9 cellular contexts compared by ENCODE assay signal in the genomic region with DNA sequence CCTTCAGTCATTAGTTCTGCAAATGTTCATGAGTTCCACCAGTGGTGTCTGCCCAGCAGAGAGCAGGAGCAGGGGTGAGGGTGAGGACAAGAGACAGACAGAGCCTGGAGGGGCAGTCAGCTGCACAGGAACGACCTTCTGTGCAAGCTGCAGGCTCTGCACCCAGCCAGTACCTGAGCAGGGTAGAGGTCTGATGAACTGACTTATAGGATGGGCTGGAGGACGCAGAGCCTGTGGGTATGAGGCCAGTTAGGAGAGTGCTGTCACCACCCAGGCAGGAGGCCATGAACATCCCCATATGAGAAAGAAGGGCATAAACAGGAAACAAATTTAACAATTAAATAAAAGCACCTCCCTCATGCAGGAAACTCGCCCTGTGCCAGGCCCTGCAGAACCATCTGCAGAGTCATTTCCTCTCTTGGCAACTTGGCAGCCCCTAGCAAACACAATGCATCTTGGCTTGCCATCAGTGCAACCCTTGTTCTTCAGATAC. TPM values are rescaled to one million over a fixed set of nuclear protein-coding genes. Genes with fewer than 3 reads are reported as not detected.
DNase-seq lines count a peak whose midpoint lies in the region; ATAC-seq and TF ChIP-seq lines count a peak whose summit lies in the region.
"Had no signal": no experiment of that assay in that cellular context is flagged by ENCODE, and none has a peak within 500 bp of the region (broad histone marks: within the 10 kb centered on the region; RNA-seq: fewer than 3 reads in every experiment).

No MANE protein-coding gene starts in this region.

- H3K36me3 Mint-ChIP-seq in CD4-positive, alpha-beta T cell (ENCODE audit: low read depth): no peaks in the 10 kb centered on the region
- no peaks in the 10 kb centered on the region for H3K36me3 Mint-ChIP-seq in activated naive CD4-positive, alpha-beta T cell treated with anti-CD3 and anti-CD28 coated beads, Interleukin-2, amount 50 U/mL, for 24 hours
- H3K36me3 Mint-ChIP-seq in naive thymus-derived CD4-positive, alpha-beta T cell: peaks cover 0 to 1% (median 0%) of the 10 kb centered on the region in 5 donors

- peaks cover 28 to 39% of the 10 kb centered on the region in 2 donors for H3K4me1 ChIP-seq in naive thymus-derived CD4-positive, alpha-beta T cell (ENCODE audit: control insufficient read depth in 2 of 2, insufficient read depth in 2 of 2, low read length in 2 of 2)
- peaks cover 4 to 18% (median 10%) of the 10 kb centered on the region in 4 donors for H3K4me1 ChIP-seq in esophagus muscularis mucosa

- no peaks in the 10 kb centered on the region for H3K27me3 Mint-ChIP-seq in CD4-positive, alpha-beta T cell
- no peaks in the 10 kb centered on the region for H3K27me3 Mint-ChIP-seq in activated naive CD4-positive, alpha-beta T cell treated with anti-CD3 and anti-CD28 coated beads, Interleukin-2, amount 50 U/mL, for 24 hours
- H3K27me3 Mint-ChIP-seq in naive thymus-derived CD4-positive, alpha-beta T cell: peaks cover 0 to 12% (median 0%) of the 10 kb centered on the region in 5 donors

- ATAC-seq in CD4-positive, alpha-beta T cell (ENCODE audit: poor library complexity): peak; percentile 89
- ATAC-seq in naive thymus-derived CD4-positive, alpha-beta T cell: peak; percentile 78
- ATAC-seq in HG02840 (IDR thresholded peaks at IDR 0.05; ENCODE audit: low FRiP score, unreplicated experiment) (no peak), GM19035 (IDR thresholded peaks at IDR 0.05; ENCODE audit: unreplicated experiment) (no peak)

- no peaks in the 10 kb centered on the region for H3K27me3 ChIP-seq in CD4-positive, alpha-beta T cell (ENCODE audit: control insufficient read depth, insufficient read depth, low read length)
- no peaks in the 10 kb centered on the region for H3K27me3 ChIP-seq in naive thymus-derived CD4-positive, alpha-beta T cell (ENCODE audit: control insufficient read depth in 2 of 2, insufficient read depth in 2 of 2, low read length in 2 of 2)
- H3K27me3 ChIP-seq in esophagus muscularis mucosa: no peaks in the 10 kb centered on the region

- TF ChIP-seq CTCF in CD4-positive, alpha-beta T cell (IDR thresholded peaks at IDR 0.05): no peak
- no peak for TF ChIP-seq CTCF in esophagus muscularis mucosa (IDR thresholded peaks at IDR 0.05)

- peak overlapping the region; percentile 86 for H3K27ac Mint-ChIP-seq in CD4-positive, alpha-beta T cell
- H3K27ac Mint-ChIP-seq in activated naive CD4-positive, alpha-beta T cell treated with anti-CD3 and anti-CD28 coated beads, Interleukin-2, amount 50 U/mL, for 24 hours: peak overlapping the region; percentile 89
- H3K27ac Mint-ChIP-seq in naive thymus-derived CD4-positive, alpha-beta T cell: peak overlapping the region; percentile 75 to 99 (median 96)

- no peaks in the 10 kb centered on the region for H3K9me3 Mint-ChIP-seq in CD4-positive, alpha-beta T cell
- H3K9me3 Mint-ChIP-seq in activated naive CD4-positive, alpha-beta T cell treated with anti-CD3 and anti-CD28 coated beads, Interleukin-2, amount 50 U/mL, for 24 hours: no peaks in the 10 kb centered on the region
- H3K9me3 Mint-ChIP-seq in naive thymus-derived CD4-positive, alpha-beta T cell: peaks cover 0 to 2% (median 0%) of the 10 kb centered on the region in 11 donors

- H3K36me3 ChIP-seq in naive thymus-derived CD4-positive, alpha-beta T cell (ENCODE audit: control insufficient read depth in 2 of 3, insufficient read depth in 3 of 3, low read length in 3 of 3): no peaks in the 10 kb centered on the region
- no peaks in the 10 kb centered on the region for H3K36me3 ChIP-seq in esophagus muscularis mucosa

- H3K27ac ChIP-seq in CD4-positive, alpha-beta T cell (ENCODE audit: low read depth, low read length): peak overlapping the region; percentile 44
- H3K27ac ChIP-seq in naive thymus-derived CD4-positive, alpha-beta T cell (ENCODE audit: low read depth, low read length): peak overlapping the region; percentile 39
- H3K27ac ChIP-seq in esophagus muscularis mucosa (replicated peaks in 1 of 4): no peak overlapping the region

- intact Hi-C loops in CD4-positive, alpha-beta T cell (cut with DNase I, micrococcal nuclease): no loop called here
- intact Hi-C loops in naive thymus-derived CD4-positive, alpha-beta T cell (cut with micrococcal nuclease): loop anchor here in 1 of 2 donors (1.0 kb wide), 2 partner anchors 21 to 34 kb away; no protein-coding TSS in a partner anchor
- intact Hi-C loops in esophagus muscularis mucosa (cut with DNase I): no loop called here

- peaks cover 62% of the 10 kb centered on the region for H3K4me1 Mint-ChIP-seq in CD4-positive, alpha-beta T cell (ENCODE audit: low read depth)
- H3K4me1 Mint-ChIP-seq in activated naive CD4-positive, alpha-beta T cell treated with anti-CD3 and anti-CD28 coated beads, Interleukin-2, amount 50 U/mL, for 24 hours: peaks cover 40% of the 10 kb centered on the region
- peaks cover 16 to 54% (median 42%) of the 10 kb centered on the region in 7 donors for H3K4me1 Mint-ChIP-seq in naive thymus-derived CD4-positive, alpha-beta T cell

- no peak for TF ChIP-seq POLR2A in esophagus muscularis mucosa (IDR thresholded peaks at IDR 0.05; ENCODE audit: low read depth)

- POLR2A ChIA-PET in CD4-positive, alpha-beta T cell (lab: Charles Lee): interaction anchor here (0.7 to 1.5 kb wide), 12 partner anchors 14 to 497 kb away, joined by 3 to 7 read pairs (median 3); partner anchors contain the start of genes MDC1 and PSORS1C1
- POLR2A ChIA-PET in naive thymus-derived CD4-positive, alpha-beta T cell (lab: Charles Lee): interaction anchor here (0.6 to 2.5 kb wide), 8 partner anchors 15 to 562 kb away, joined by 3 to 11 read pairs (median 6); partner anchors contain the start of genes DDR1, PSORS1C1 and VARS2

- no peak for TF ChIP-seq EP300 in esophagus muscularis mucosa (IDR thresholded peaks at IDR 0.05)

- DNase-seq in CD4-positive, alpha-beta T cell: peak; percentile 12 to 65 (median 54)
- peak; percentile 92 for DNase-seq in RPMI8226
- peak in 7 of 9 donors; percentile 13 to 75 (median 65) for DNase-seq in naive thymus-derived CD4-positive, alpha-beta T cell
- no peak for DNase-seq in esophagus muscularis mucosa (ENCODE audit: extremely low spot score)
- DNase-seq in NCI-H2107 (lab: John Stamatoyannopoulos, UW): no peak

- H3K4me3 Mint-ChIP-seq in CD4-positive, alpha-beta T cell: peak overlapping the region; percentile 46
- H3K4me3 Mint-ChIP-seq in activated naive CD4-positive, alpha-beta T cell treated with anti-CD3 and anti-CD28 coated beads, Interleukin-2, amount 50 U/mL, for 24 hours: peak overlapping the region; percentile 65
- peak overlapping the region; percentile 58 to 91 (median 76) for H3K4me3 Mint-ChIP-seq in naive thymus-derived CD4-positive, alpha-beta T cell

- WGBS in esophagus muscularis mucosa: 49% methylated on average over 2 of the region's 3 CpGs

- CTCF ChIA-PET in CD4-positive, alpha-beta T cell (lab: Charles Lee): interaction anchor here (1.2 to 2.3 kb wide), 3 partner anchors 13 to 15 kb away, joined by 3 to 12 read pairs (median 5); no protein-coding TSS in a partner anchor
- CTCF ChIA-PET in naive thymus-derived CD4-positive, alpha-beta T cell (lab: Charles Lee): interaction anchor here (0.6 to 3.5 kb wide), 11 partner anchors 8 to 412 kb away, joined by 3 to 21 read pairs (median 3); partner anchors contain the start of genes PSORS1C1 and VARS2

- H3K4me3 ChIP-seq in naive thymus-derived CD4-positive, alpha-beta T cell (ENCODE audit: low read length): peak overlapping the region; percentile 20
- H3K4me3 ChIP-seq in esophagus muscularis mucosa: no peak overlapping the region

- no peaks in the 10 kb centered on the region for H3K9me3 ChIP-seq in CD4-positive, alpha-beta T cell (ENCODE audit: control insufficient read depth, low read length)
- H3K9me3 ChIP-seq in naive thymus-derived CD4-positive, alpha-beta T cell (ENCODE audit: control insufficient read depth in 2 of 3, low read length in 3 of 3): no peaks in the 10 kb centered on the region
- no peaks in the 10 kb centered on the region for H3K9me3 ChIP-seq in esophagus muscularis mucosa

RNA-seq across cellular contexts. Expression of gene C6orf15, which starts 17.9 kb away (rescaled TPM):
- total RNA-seq in CD4-positive, alpha-beta T cell: not detected
- total RNA-seq in naive thymus-derived CD4-positive, alpha-beta T cell: not detected
- not detected for polyA plus RNA-seq in naive thymus-derived CD4-positive, alpha-beta T cell
- total RNA-seq in esophagus muscularis mucosa: not detected
- total RNA-seq: renal cortical epithelial cell had no signal

RNA-seq across cellular contexts. Expression of gene PSORS1C1, which starts 20.2 kb away (rescaled TPM):
- not detected for total RNA-seq in CD4-positive, alpha-beta T cell
- not detected for total RNA-seq in naive thymus-derived CD4-positive, alpha-beta T cell
- polyA plus RNA-seq in naive thymus-derived CD4-positive, alpha-beta T cell: not detected
- 1 to 10 TPM in 3 of 4 donors, under 1 TPM in 1; 0.34 to 1.2 (median 1.1) TPM for total RNA-seq in esophagus muscularis mucosa

RNA-seq across cellular contexts. Expression of gene CDSN, which starts 25.8 kb away (rescaled TPM):
- not detected for total RNA-seq in CD4-positive, alpha-beta T cell
- total RNA-seq in naive thymus-derived CD4-positive, alpha-beta T cell: not detected
- not detected for polyA plus RNA-seq in naive thymus-derived CD4-positive, alpha-beta T cell
- total RNA-seq in esophagus muscularis mucosa: not detected

RNA-seq across cellular contexts. Expression of gene PSORS1C2, which starts 44.4 kb away (rescaled TPM):
- total RNA-seq in CD4-positive, alpha-beta T cell: not detected
- total RNA-seq in naive thymus-derived CD4-positive, alpha-beta T cell: not detected
- not detected for polyA plus RNA-seq in naive thymus-derived CD4-positive, alpha-beta T cell
- not detected for total RNA-seq in esophagus muscularis mucosa
- total RNA-seq: renal cortical epithelial cell had no signal

Comparison
In these comparisons a context has a peak if more than half of its experiments do, and no peak if none do; other contexts are left out.
1. ATAC-seq: peak in CD4-positive, alpha-beta T cell (single experiment) and naive thymus-derived CD4-positive, alpha-beta T cell (single experiment); none in HG02840 (single experiment) and GM19035 (single experiment).
2. DNase-seq: peak in CD4-positive, alpha-beta T cell (10 of 10), RPMI8226 (single experiment) and naive thymus-derived CD4-positive, alpha-beta T cell (7 of 9); none in esophagus muscularis mucosa (single experiment) and NCI-H2107 (single experiment).
3. H3K27ac ChIP-seq: peak in CD4-positive, alpha-beta T cell (single experiment) and naive thymus-derived CD4-positive, alpha-beta T cell (single experiment); none in esophagus muscularis mucosa (0 of 4).
4. Peak in every context shown above with its lines, with median percentiles within 50 percentile points of each other: H3K27ac Mint-ChIP-seq and H3K4me3 Mint-ChIP-seq.